In the genomic region with DNA sequence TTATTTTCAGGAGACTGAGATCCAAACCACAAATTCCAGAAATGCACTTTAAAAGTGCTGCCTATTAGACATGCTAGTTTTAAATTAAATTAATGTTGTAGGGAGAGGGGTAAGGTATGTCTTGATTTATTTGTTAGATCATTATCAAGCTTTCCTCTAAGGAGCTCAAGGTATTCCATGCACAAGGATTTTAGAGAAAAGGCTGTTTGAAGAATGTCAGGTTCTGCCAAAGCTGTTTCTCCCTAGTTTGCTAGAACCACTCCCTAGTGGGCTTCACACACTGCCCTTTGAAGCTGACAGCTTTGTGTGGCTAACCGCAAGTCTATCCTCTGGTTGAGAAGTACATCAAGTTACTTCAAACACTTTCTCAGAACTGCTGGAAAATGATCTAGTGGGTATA, we compare ENCODE assay signal across 1 cellular context.
TF ChIP-seq lines count a peak whose summit lies in the region.

No MANE protein-coding gene starts in this region.

TF ChIP-seq in SK-N-SH treated with all-trans-retinoic acid at 6 μM for 48 hours, 23 proteins besides CTCF, POLR2A, EP300 and RAD21 (continued from another document):
- TF ChIP-seq, protein P1, sequence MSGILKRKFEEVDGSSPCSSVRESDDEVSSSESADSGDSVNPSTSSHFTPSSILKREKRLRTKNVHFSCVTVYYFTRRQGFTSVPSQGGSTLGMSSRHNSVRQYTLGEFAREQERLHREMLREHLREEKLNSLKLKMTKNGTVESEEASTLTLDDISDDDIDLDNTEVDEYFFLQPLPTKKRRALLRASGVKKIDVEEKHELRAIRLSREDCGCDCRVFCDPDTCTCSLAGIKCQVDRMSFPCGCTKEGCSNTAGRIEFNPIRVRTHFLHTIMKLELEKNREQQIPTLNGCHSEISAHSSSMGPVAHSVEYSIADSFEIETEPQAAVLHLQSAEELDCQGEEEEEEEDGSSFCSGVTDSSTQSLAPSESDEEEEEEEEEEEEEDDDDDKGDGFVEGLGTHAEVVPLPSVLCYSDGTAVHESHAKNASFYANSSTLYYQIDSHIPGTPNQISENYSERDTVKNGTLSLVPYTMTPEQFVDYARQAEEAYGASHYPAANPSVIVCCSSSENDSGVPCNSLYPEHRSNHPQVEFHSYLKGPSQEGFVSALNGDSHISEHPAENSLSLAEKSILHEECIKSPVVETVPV (CRISPR knock-in tag; IDR thresholded peaks at IDR 0.05) = no peak
- 0 out of 2 replicates have a peak, but pooled peaks have one; percentile 12 for TF ChIP-seq GLIS3 (CRISPR knock-in tag; IDR thresholded peaks at IDR 0.05)
- TF ChIP-seq CSDC2 (CRISPR knock-in tag; IDR thresholded peaks at IDR 0.05) = no peak
- no peak for TF ChIP-seq ARNTL (CRISPR knock-in tag; IDR thresholded peaks at IDR 0.05; ENCODE audit: borderline replicate concordance, low read depth)
- TF ChIP-seq ZC3H10 (CRISPR knock-in tag; IDR thresholded peaks at IDR 0.05) = no peak
- TF ChIP-seq ZNF565 (CRISPR knock-in tag; conservative IDR thresholded peaks at IDR 0.05; ENCODE audit: low read depth) = no peak
- TF ChIP-seq ZNF70 (CRISPR knock-in tag; IDR thresholded peaks at IDR 0.05) = no peak
- TF ChIP-seq RARB (CRISPR knock-in tag; IDR thresholded peaks at IDR 0.05) = no peak
- TF ChIP-seq ESRRG (CRISPR knock-in tag; IDR thresholded peaks at IDR 0.05) = no peak
- TF ChIP-seq ISL1 (CRISPR knock-in tag; IDR thresholded peaks at IDR 0.05) = peak; percentile 95
- TF ChIP-seq, protein P2, sequence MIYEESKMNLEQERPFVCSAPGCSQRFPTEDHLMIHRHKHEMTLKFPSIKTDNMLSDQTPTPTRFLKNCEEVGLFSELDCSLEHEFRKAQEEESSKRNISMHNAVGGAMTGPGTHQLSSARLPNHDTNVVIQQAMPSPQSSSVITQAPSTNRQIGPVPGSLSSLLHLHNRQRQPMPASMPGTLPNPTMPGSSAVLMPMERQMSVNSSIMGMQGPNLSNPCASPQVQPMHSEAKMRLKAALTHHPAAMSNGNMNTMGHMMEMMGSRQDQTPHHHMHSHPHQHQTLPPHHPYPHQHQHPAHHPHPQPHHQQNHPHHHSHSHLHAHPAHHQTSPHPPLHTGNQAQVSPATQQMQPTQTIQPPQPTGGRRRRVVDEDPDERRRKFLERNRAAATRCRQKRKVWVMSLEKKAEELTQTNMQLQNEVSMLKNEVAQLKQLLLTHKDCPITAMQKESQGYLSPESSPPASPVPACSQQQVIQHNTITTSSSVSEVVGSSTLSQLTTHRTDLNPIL (CRISPR knock-in tag; IDR thresholded peaks at IDR 0.05; ENCODE audit: low read depth) = no peak
- TF ChIP-seq TOX (CRISPR knock-in tag; IDR thresholded peaks at IDR 0.05; ENCODE audit: borderline replicate concordance) = no peak
- TF ChIP-seq, protein P3, sequence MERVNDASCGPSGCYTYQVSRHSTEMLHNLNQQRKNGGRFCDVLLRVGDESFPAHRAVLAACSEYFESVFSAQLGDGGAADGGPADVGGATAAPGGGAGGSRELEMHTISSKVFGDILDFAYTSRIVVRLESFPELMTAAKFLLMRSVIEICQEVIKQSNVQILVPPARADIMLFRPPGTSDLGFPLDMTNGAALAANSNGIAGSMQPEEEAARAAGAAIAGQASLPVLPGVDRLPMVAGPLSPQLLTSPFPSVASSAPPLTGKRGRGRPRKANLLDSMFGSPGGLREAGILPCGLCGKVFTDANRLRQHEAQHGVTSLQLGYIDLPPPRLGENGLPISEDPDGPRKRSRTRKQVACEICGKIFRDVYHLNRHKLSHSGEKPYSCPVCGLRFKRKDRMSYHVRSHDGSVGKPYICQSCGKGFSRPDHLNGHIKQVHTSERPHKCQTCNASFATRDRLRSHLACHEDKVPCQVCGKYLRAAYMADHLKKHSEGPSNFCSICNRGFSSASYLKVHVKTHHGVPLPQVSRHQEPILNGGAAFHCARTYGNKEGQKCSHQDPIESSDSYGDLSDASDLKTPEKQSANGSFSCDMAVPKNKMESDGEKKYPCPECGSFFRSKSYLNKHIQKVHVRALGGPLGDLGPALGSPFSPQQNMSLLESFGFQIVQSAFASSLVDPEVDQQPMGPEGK (CRISPR knock-in tag; IDR thresholded peaks at IDR 0.05; ENCODE audit: borderline replicate concordance) = 0 out of 2 replicates have a peak, but pooled peaks have one; percentile 22
